ENCODE assay signal across 13 cellular contexts in the genomic region with DNA sequence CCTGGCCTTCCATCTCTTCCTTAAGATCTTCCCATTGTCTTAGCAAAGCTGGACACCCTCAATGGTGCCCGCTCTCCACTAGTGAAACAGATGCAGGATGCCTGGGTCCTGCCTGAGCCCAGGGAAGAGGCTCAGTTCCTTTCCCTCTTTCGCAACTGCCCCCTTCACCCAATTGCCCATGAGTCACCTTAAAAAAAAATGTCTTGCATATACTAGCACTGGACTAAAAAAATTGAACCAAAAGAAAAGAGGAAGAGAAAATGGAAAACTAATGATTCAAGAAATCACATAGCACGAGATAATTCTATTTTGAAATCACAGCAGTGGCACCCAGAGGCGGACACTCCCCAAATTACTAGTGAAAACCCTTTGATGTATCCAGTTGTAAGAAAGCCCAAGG.
DNase-seq lines count a peak whose midpoint lies in the region; ATAC-seq and TF ChIP-seq lines count a peak whose summit lies in the region.
"Had no signal": no experiment of that assay in that cellular context is flagged by ENCODE, and none has a peak within 500 bp of the region (broad histone marks: within the 10 kb centered on the region; RNA-seq: fewer than 3 reads in every experiment).

No MANE protein-coding gene starts in this region.

- H3K18ac ChIP-seq in IMR-90 (ENCODE audit: low read depth, low read length), result no peak overlapping the region

- POLR2A ChIA-PET in IMR-90 (lab: Charles Lee; ENCODE audit: unreplicated experiment), result no interaction called here
- POLR2A ChIA-PET in RWPE1 (lab: Yijun Ruan, JAX; ENCODE audit: low non-redundant PET), result no interaction called here

- no peaks in the 10 kb centered on the region for H3K79me1 ChIP-seq in IMR-90 (ENCODE audit: low read depth in 1 of 2, low read length in 2 of 2)

- H3K9me1 ChIP-seq in IMR-90 (ENCODE audit: insufficient read depth, low read length), result no peaks in the 10 kb centered on the region

- no peak overlapping the region for H4K8ac ChIP-seq in IMR-90 (ENCODE audit: low read depth in 2 of 2, low read length in 2 of 2)

- in situ Hi-C loops in IMR-90 (cut with MboI; ENCODE audit: low sequenced_read_pairs), result no loop called here

- H3K27me3 ChIP-seq in IMR-90 (ENCODE audit: control insufficient read depth, insufficient read depth, low read length) (no peaks in the 10 kb centered on the region), tibial artery (no peaks in the 10 kb centered on the region)

- CTCF ChIA-PET in IMR-90 (lab: Yijun Ruan, JAX) (no interaction called here), RWPE1 (lab: Yijun Ruan, JAX) (interaction anchor here (0.6 kb wide), 1 partner anchor 283 kb away, joined by 4 read pairs; no protein-coding TSS in a partner anchor)

- BruUV-seq in IMR-90 (replicated peaks; lab: Mats Ljungman, UMichigan), result no TSS peak

- H2AK9ac ChIP-seq in IMR-90 (replicated peaks; ENCODE audit: low read depth, low read length, poor library complexity), result no peak overlapping the region

- no peak overlapping the region for H2BK5ac ChIP-seq in IMR-90 (ENCODE audit: low read depth, low read length, poor library complexity, severe bottlenecking)

- H3K56ac ChIP-seq in IMR-90 (ENCODE audit: extremely low read depth, insufficient read depth, low read length), result no peak overlapping the region

- no peak for TF ChIP-seq RAD21 in IMR-90 (IDR thresholded peaks at IDR 0.05; ENCODE audit: low read length)

- intact Hi-C loops in IMR-90 (cut with micrococcal nuclease) (no loop called here), tibial artery (cut with DNase I; ENCODE audit: low total_unique reads) (no loop called here)

- no peak overlapping the region; the same call in 1 of the 2 replicates for H2BK120ac ChIP-seq in IMR-90 (ENCODE audit: low read depth, low read length)

- H2AFZ ChIP-seq in IMR-90 (replicated peaks; ENCODE audit: low read length, poor library complexity), result no peak overlapping the region

- dilution Hi-C loops in IMR-90 (cut with HindIII; ENCODE audit: low sequenced_read_pairs, unreplicated experiment), result no loop called here

- no peak overlapping the region for H3K4ac ChIP-seq in IMR-90 (ENCODE audit: low read depth, low read length)

- no peak overlapping the region for H3K9ac ChIP-seq in IMR-90 (ENCODE audit: low read depth, low read length)

- peaks cover 3% of the 10 kb centered on the region; the same call in 1 of the 2 replicates for H3K9me3 ChIP-seq in IMR-90 (ENCODE audit: control insufficient read depth, insufficient read depth, low read length)
- H3K9me3 ChIP-seq in tibial artery, result no peaks in the 10 kb centered on the region

- no peak overlapping the region for H4K5ac ChIP-seq in IMR-90 (ENCODE audit: low read depth, low read length)

- no peak for TF ChIP-seq CTCF in IMR-90 (conservative IDR thresholded peaks at IDR 0.05; ENCODE audit: low read depth, low read length)
- TF ChIP-seq CTCF in RWPE1 (conservative IDR thresholded peaks at IDR 0.05; ENCODE audit: low read depth), result no peak
- no peak for TF ChIP-seq CTCF in fibroblast of villous mesenchyme (IDR thresholded peaks at IDR 0.05; ENCODE audit: insufficient read depth, low read depth, low read length)
- TF ChIP-seq CTCF in tibial artery (IDR thresholded peaks at IDR 0.05), result no peak

- no peak overlapping the region for H3K4me2 ChIP-seq in IMR-90 (ENCODE audit: low read depth, low read length)

- H3K23ac ChIP-seq in IMR-90 (ENCODE audit: low read depth, low read length), result no peak overlapping the region

- H4K20me1 ChIP-seq in IMR-90 (ENCODE audit: insufficient read depth, low read length), result no peaks in the 10 kb centered on the region

- no peak overlapping the region for H4K91ac ChIP-seq in IMR-90 (ENCODE audit: insufficient read depth, low read depth, low read length)

- no peak overlapping the region for H3K14ac ChIP-seq in IMR-90 (replicated peaks; ENCODE audit: low read depth, low read length)

- no peak overlapping the region for H3K27ac ChIP-seq in IMR-90 (ENCODE audit: insufficient read depth, low read length)
- no peak overlapping the region for H3K27ac ChIP-seq in RWPE1
- peak overlapping the region; percentile 59 to 69 for H3K27ac ChIP-seq in tibial artery

- TF ChIP-seq POLR2A in IMR-90 (IDR thresholded peaks at IDR 0.05; ENCODE audit: low read depth, low read length), result no peak

- DNase-seq in IMR-90, result peak; percentile 36
- DNase-seq in RWPE1 (ENCODE audit: low spot score), result peak; percentile 39
- peak; percentile 44 for DNase-seq in fibroblast of villous mesenchyme (ENCODE audit: low read depth)
- peak; percentile 48 to 82 for DNase-seq in tibial artery
- no peak for DNase-seq in amniotic stem cell (lab: John Stamatoyannopoulos, UW)
- no peak for DNase-seq in stimulated activated naive CD4-positive, alpha-beta T cell treated with Interleukin-2 at 50 U/mL for 16 hours (lab: John Stamatoyannopoulos, UW)
- DNase-seq: activated T-cell treated with anti-CD3 and anti-CD28 coated beads, Interleukin-2, amount 50 U/mL, for 24 hours; CD4-positive, alpha-beta T cell; foreskin melanocyte; NCI-H2107; stimulated activated CD4-positive, alpha-beta T cell treated with anti-CD3 and anti-CD28 coated beads, Interleukin-4, amount 100 ng/mL, for 4 hours; stimulated activated naive B cell treated with anti-CD40 and anti-IgM and Interleukin-4, amounts not matched to agents 10 μg/mL and 1 μg/mL and 100 μg/mL, for 72 hours had no signal

- H2BK20ac ChIP-seq in IMR-90 (ENCODE audit: low read depth, low read length), result no peak overlapping the region

- peak; percentile 54 for ATAC-seq in IMR-90 (ENCODE audit: low read depth)
- no peak for ATAC-seq in GM18511 (IDR thresholded peaks at IDR 0.05; ENCODE audit: unreplicated experiment)
- ATAC-seq: stimulated activated naive B cell treated with anti-CD40 and anti-IgM and Interleukin-4, amounts not matched to agents 10 μg/mL and 1 μg/mL and 100 μg/mL, for 72 hours had no signal

- H3K4me3 ChIP-seq in IMR-90 (ENCODE audit: insufficient read depth, low read depth, low read length) (no peak overlapping the region), fibroblast of villous mesenchyme (ENCODE audit: low read depth, low read length) (no peak overlapping the region), tibial artery (no peak overlapping the region)

- H3K4me1 ChIP-seq in IMR-90 (ENCODE audit: control insufficient read depth, insufficient read depth, low read length), result peaks cover 3% of the 10 kb centered on the region
- peaks cover 0 to 62% (median 21%) of the 10 kb centered on the region in 4 donors for H3K4me1 ChIP-seq in tibial artery

- no peak overlapping the region for H2BK15ac ChIP-seq in IMR-90 (ENCODE audit: low read depth, low read length)

- H3K36me3 ChIP-seq in IMR-90 (ENCODE audit: control insufficient read depth, insufficient read depth, low read length), result no peaks in the 10 kb centered on the region
- no peaks in the 10 kb centered on the region for H3K36me3 ChIP-seq in tibial artery

- no CpG with 5 or more reads among the region's 4 CpGs for WGBS in IMR-90 (ENCODE audit: extremely low coverage in 2 of 2, insufficient read length in 1 of 2), 2 experiments

- no peak overlapping the region for H2AK5ac ChIP-seq in IMR-90 (ENCODE audit: low read depth, low read length)

TF ChIP-seq in IMR-90, 13 proteins besides CTCF, POLR2A, EP300 and RAD21:
- peak; percentile 89 for TF ChIP-seq CEBPB (IDR thresholded peaks at IDR 0.05; ENCODE audit: low read depth, low read length)
- peak; percentile 51; the same call in 1 of the 2 replicates for TF ChIP-seq FOS (IDR thresholded peaks at IDR 0.05; ENCODE audit: low read depth, low read length)
- TF ChIP-seq BHLHE40 (IDR thresholded peaks at IDR 0.05; ENCODE audit: low read depth, low read length), result no peak
TF ChIP-seq in IMR-90: peak in this region for 2.

Comparison
In these comparisons a context has a peak if more than half of its experiments do, and no peak if none do; other contexts are left out.
1. DNase-seq: peak in IMR-90 (single experiment), RWPE1 (single experiment), fibroblast of villous mesenchyme (single experiment) and tibial artery (2 of 2); none in amniotic stem cell (single experiment) and stimulated activated naive CD4-positive, alpha-beta T cell treated with Interleukin-2 at 50 U/mL for 16 hours (single experiment).
2. H3K27ac ChIP-seq: peak in tibial artery (2 of 2); none in IMR-90 (single experiment) and RWPE1 (single experiment).